ENCODE assay signal across 1 cellular context in genomic region chr1:195766709-195767108, GRCh38.
TF ChIP-seq lines count a peak whose summit lies in the region.

No MANE protein-coding gene starts in this region.

TF ChIP-seq in K562, 482 proteins besides CTCF, POLR2A, EP300 and RAD21 (continued from another document and continues in another):
- TF ChIP-seq ZBTB40 (IDR thresholded peaks at IDR 0.05), result no peak
- TF ChIP-seq ZBTB40 (CRISPR knock-in tag; IDR thresholded peaks at IDR 0.05), result no peak
- TF ChIP-seq ZNF174 (CRISPR knock-in tag; IDR thresholded peaks at IDR 0.05), result no peak
- no peak for TF ChIP-seq ID3 (CRISPR knock-in tag; IDR thresholded peaks at IDR 0.05)
- TF ChIP-seq ID3 (tag; IDR thresholded peaks at IDR 0.05), result no peak
- no peak for TF ChIP-seq FOXP1 (CRISPR knock-in tag; IDR thresholded peaks at IDR 0.05)
- TF ChIP-seq MYBL2 (IDR thresholded peaks at IDR 0.05; ENCODE audit: low read depth), result no peak
- no peak for TF ChIP-seq MYBL2 (CRISPR knock-in tag; IDR thresholded peaks at IDR 0.05; ENCODE audit: borderline replicate concordance)
- TF ChIP-seq TRIM25 (IDR thresholded peaks at IDR 0.05; ENCODE audit: borderline replicate concordance), result no peak
- no peak for TF ChIP-seq MTF1 (CRISPR knock-in tag; IDR thresholded peaks at IDR 0.05; ENCODE audit: borderline replicate concordance)
- TF ChIP-seq LCOR (CRISPR knock-in tag; IDR thresholded peaks at IDR 0.05), result no peak
- TF ChIP-seq SMARCE1 (IDR thresholded peaks at IDR 0.05), result 0 out of 2 replicates have a peak, but pooled peaks have one; percentile 13
- TF ChIP-seq DMBX1 (CRISPR knock-in tag; IDR thresholded peaks at IDR 0.05; ENCODE audit: borderline replicate concordance), result no peak
- TF ChIP-seq TCF7 (IDR thresholded peaks at IDR 0.05; ENCODE audit: borderline replicate concordance), result no peak
- TF ChIP-seq ZNF316 (IDR thresholded peaks at IDR 0.05), result peak; percentile 83
- no peak for TF ChIP-seq STAT5A (IDR thresholded peaks at IDR 0.05; ENCODE audit: borderline replicate concordance, low read length)
- TF ChIP-seq SIX5 (IDR thresholded peaks at IDR 0.05; ENCODE audit: borderline replicate concordance in 1 of 2, insufficient read depth in 1 of 2, low read depth in 1 of 2, low read length in 2 of 2), result no peak
- no peak for TF ChIP-seq GTF2F1 (IDR thresholded peaks at IDR 0.05; ENCODE audit: low read depth, low read length)
- no peak for TF ChIP-seq NR2C2 (CRISPR knock-in tag; IDR thresholded peaks at IDR 0.05)
- no peak for TF ChIP-seq NR2C2 (tag; IDR thresholded peaks at IDR 0.05)
- no peak for TF ChIP-seq CREBBP (IDR thresholded peaks at IDR 0.05; ENCODE audit: low read depth, low read length)
- no peak for TF ChIP-seq ZNF12 (CRISPR knock-in tag; IDR thresholded peaks at IDR 0.05)
- TF ChIP-seq E2F8 (IDR thresholded peaks at IDR 0.05; ENCODE audit: low read depth, partially characterized antibody), result no peak
- no peak for TF ChIP-seq HMG20A (CRISPR knock-in tag; conservative IDR thresholded peaks at IDR 0.05)
- TF ChIP-seq MLLT1 (IDR thresholded peaks at IDR 0.05), result no peak
- TF ChIP-seq ZBTB7A (IDR thresholded peaks at IDR 0.05; ENCODE audit: borderline replicate concordance, control insufficient read depth, low read depth, low read length), result no peak
- TF ChIP-seq POU5F1 (IDR thresholded peaks at IDR 0.05; ENCODE audit: borderline replicate concordance, low read depth, low read length, partially characterized antibody), result no peak
- no peak for TF ChIP-seq BRF2 (IDR thresholded peaks at IDR 0.05; ENCODE audit: borderline replicate concordance, insufficient read depth, insufficient read length)
- no peak for TF ChIP-seq NCOA4 (IDR thresholded peaks at IDR 0.05; ENCODE audit: partially characterized antibody)
- no peak for TF ChIP-seq TOE1 (IDR thresholded peaks at IDR 0.05; ENCODE audit: borderline replicate concordance)
- no peak for TF ChIP-seq TOE1 (CRISPR knock-in tag; IDR thresholded peaks at IDR 0.05; ENCODE audit: borderline replicate concordance, low read depth)
- TF ChIP-seq HES1 (IDR thresholded peaks at IDR 0.05; ENCODE audit: low read depth), result no peak
- TF ChIP-seq PRPF4 (IDR thresholded peaks at IDR 0.05; ENCODE audit: insufficient read depth, low read depth, low read length, poor library complexity, severe bottlenecking), result no peak
- TF ChIP-seq ZNF282 (CRISPR knock-in tag; IDR thresholded peaks at IDR 0.05), result no peak
- no peak for TF ChIP-seq PREB (CRISPR knock-in tag; IDR thresholded peaks at IDR 0.05)
- TF ChIP-seq STAT5B (CRISPR knock-in tag; IDR thresholded peaks at IDR 0.05), result no peak
- peak; percentile 41; the same call in 1 of the 2 replicates for TF ChIP-seq JUND (IDR thresholded peaks at IDR 0.05; ENCODE audit: borderline replicate concordance, low read depth, low read length)
- peak; percentile 55; the same call in 2 of the 3 replicates for TF ChIP-seq JUND (tag; IDR thresholded peaks at IDR 0.05; ENCODE audit: borderline replicate concordance, low read depth, low read length)
- no peak for TF ChIP-seq ILK (tag; IDR thresholded peaks at IDR 0.05; ENCODE audit: borderline replicate concordance, low read depth)
- no peak for TF ChIP-seq TRIM24 (IDR thresholded peaks at IDR 0.05)
- no peak for TF ChIP-seq FOXJ3 (CRISPR knock-in tag; IDR thresholded peaks at IDR 0.05)
- TF ChIP-seq CSDE1 (IDR thresholded peaks at IDR 0.05), result no peak
- no peak for TF ChIP-seq ZBTB17 (CRISPR knock-in tag; IDR thresholded peaks at IDR 0.05)
- no peak for TF ChIP-seq SMAD3 (CRISPR knock-in tag; conservative IDR thresholded peaks at IDR 0.05)
- TF ChIP-seq ATF3 (IDR thresholded peaks at IDR 0.05), result peak; percentile 71
- TF ChIP-seq ATF3 (CRISPR knock-in tag; conservative IDR thresholded peaks at IDR 0.05), result no peak
- no peak for TF ChIP-seq ZNF644 (tag; IDR thresholded peaks at IDR 0.05; ENCODE audit: low read depth)
